In the genomic region with DNA sequence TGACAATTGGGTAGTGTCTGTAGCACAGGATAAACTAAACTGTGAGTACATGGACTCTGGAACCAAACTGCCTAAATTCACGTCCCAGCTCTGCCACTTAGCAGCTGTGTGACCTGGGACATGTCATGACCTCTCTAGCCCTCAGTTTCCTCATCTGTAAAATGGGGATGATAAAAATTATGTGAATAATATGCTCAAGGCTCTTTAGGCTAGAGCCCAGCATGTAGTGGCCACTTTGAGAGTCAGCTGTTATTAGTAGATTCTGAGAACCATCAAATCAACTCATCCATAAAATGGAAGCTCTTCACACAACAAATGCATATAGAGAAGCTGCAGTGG, we compare ENCODE assay signal across 17 cellular contexts.
DNase-seq lines count a peak whose midpoint lies in the region; ATAC-seq and TF ChIP-seq lines count a peak whose summit lies in the region.
"Had no signal": no experiment of that assay in that cellular context is flagged by ENCODE, and none has a peak within 500 bp of the region (broad histone marks: within the 10 kb centered on the region; RNA-seq: fewer than 3 reads in every experiment).

No MANE protein-coding gene starts in this region.

- no peaks in the 10 kb centered on the region for H3K27me3 Mint-ChIP-seq in activated naive CD8-positive, alpha-beta T cell
- no peaks in the 10 kb centered on the region for H3K27me3 Mint-ChIP-seq in activated naive CD8-positive, alpha-beta T cell treated with anti-CD3 and anti-CD28 coated beads for 36 hours
- H3K27me3 Mint-ChIP-seq in T-helper 17 cell = no peaks in the 10 kb centered on the region
- peaks cover 17% of the 10 kb centered on the region for H3K27me3 Mint-ChIP-seq in endothelial cell (ENCODE audit: unreplicated experiment)
- H3K27me3 Mint-ChIP-seq in nephron progenitor cell (ENCODE audit: low read depth, poor library complexity) = peaks cover 17% of the 10 kb centered on the region
- H3K27me3 Mint-ChIP-seq: CD4-positive, alpha-beta T cell had no signal

- H3K4me3 Mint-ChIP-seq in activated naive CD8-positive, alpha-beta T cell = no peak overlapping the region
- no peak overlapping the region for H3K4me3 Mint-ChIP-seq in activated naive CD8-positive, alpha-beta T cell treated with anti-CD3 and anti-CD28 coated beads for 36 hours
- no peak overlapping the region for H3K4me3 Mint-ChIP-seq in T-helper 17 cell
- H3K4me3 Mint-ChIP-seq in endothelial cell (ENCODE audit: unreplicated experiment) = peak overlapping the region; percentile 72
- H3K4me3 Mint-ChIP-seq in nephron progenitor cell = no peak overlapping the region
- H3K4me3 Mint-ChIP-seq: CD4-positive, alpha-beta T cell; H9 had no signal

- intact Hi-C loops in left colon (cut with DNase I, micrococcal nuclease) = no loop called here

- no peak for TF ChIP-seq CTCF in endothelial cell (IDR thresholded peaks at IDR 0.05; ENCODE audit: unreplicated experiment)
- TF ChIP-seq CTCF in nephron progenitor cell (IDR thresholded peaks at IDR 0.05) = no peak

- H3K27ac Mint-ChIP-seq in activated naive CD8-positive, alpha-beta T cell = peak overlapping the region; percentile 72
- H3K27ac Mint-ChIP-seq in activated naive CD8-positive, alpha-beta T cell treated with anti-CD3 and anti-CD28 coated beads for 36 hours = no peak overlapping the region
- H3K27ac Mint-ChIP-seq in T-helper 17 cell (peak overlapping the region; percentile 19), endothelial cell (ENCODE audit: unreplicated experiment) (no peak overlapping the region), nephron progenitor cell (peak overlapping the region; percentile 56)
- H3K27ac Mint-ChIP-seq: CD4-positive, alpha-beta T cell had no signal

- H3K9me3 ChIP-seq in T-helper 17 cell (ENCODE audit: control insufficient read depth, low read length, poor library complexity, severe bottlenecking) = no peaks in the 10 kb centered on the region

- no peaks in the 10 kb centered on the region for H3K9me3 Mint-ChIP-seq in activated naive CD8-positive, alpha-beta T cell (ENCODE audit: low read depth)
- H3K9me3 Mint-ChIP-seq in activated naive CD8-positive, alpha-beta T cell treated with anti-CD3 and anti-CD28 coated beads for 36 hours = no peaks in the 10 kb centered on the region
- no peaks in the 10 kb centered on the region for H3K9me3 Mint-ChIP-seq in endothelial cell (ENCODE audit: unreplicated experiment)
- peaks cover 8% of the 10 kb centered on the region for H3K9me3 Mint-ChIP-seq in nephron progenitor cell
- H3K9me3 Mint-ChIP-seq: CD4-positive, alpha-beta T cell had no signal

- H3K36me3 Mint-ChIP-seq in activated naive CD8-positive, alpha-beta T cell = peaks cover 29% of the 10 kb centered on the region
- peaks cover 33% of the 10 kb centered on the region for H3K36me3 Mint-ChIP-seq in activated naive CD8-positive, alpha-beta T cell treated with anti-CD3 and anti-CD28 coated beads for 36 hours
- H3K36me3 Mint-ChIP-seq in T-helper 17 cell (ENCODE audit: low read depth) = peaks cover 35% of the 10 kb centered on the region
- peaks cover 90% of the 10 kb centered on the region for H3K36me3 Mint-ChIP-seq in endothelial cell (ENCODE audit: low read depth, unreplicated experiment)
- no peaks in the 10 kb centered on the region for H3K36me3 Mint-ChIP-seq in nephron progenitor cell (ENCODE audit: low read depth)

- ATAC-seq in T-helper 17 cell = no peak
- no peak for ATAC-seq in left colon

- DNase-seq in activated naive CD8-positive, alpha-beta T cell treated with anti-CD3 and anti-CD28 coated beads for 36 hours = no peak
- DNase-seq in T-helper 17 cell = no peak
- no peak for DNase-seq in endothelial cell (ENCODE audit: low spot score)
- DNase-seq in nephron progenitor cell = no peak
- no peak for DNase-seq in SKM-1 treated with dmso at 0.1 percent for 144 hours (lab: John Stamatoyannopoulos, UW; ENCODE audit: unreplicated experiment)
- DNase-seq in left colon = no peak
- no peak for DNase-seq in LoVo (ENCODE audit: low spot score)
- DNase-seq: 8988T; C1 segment of cervical spinal cord; CD4-positive, alpha-beta T cell; COR-L47; DMS153; DMS79 treated with DMSO at 0.1 percent for 48 hours; EL; GM23248; H9 had no signal

- H3K4me1 Mint-ChIP-seq in activated naive CD8-positive, alpha-beta T cell (ENCODE audit: low read depth) = peaks cover 4% of the 10 kb centered on the region
- H3K4me1 Mint-ChIP-seq in activated naive CD8-positive, alpha-beta T cell treated with anti-CD3 and anti-CD28 coated beads for 36 hours = peaks cover 7% of the 10 kb centered on the region
- H3K4me1 Mint-ChIP-seq in T-helper 17 cell (peaks cover 29% of the 10 kb centered on the region), endothelial cell (ENCODE audit: unreplicated experiment) (peaks cover 4% of the 10 kb centered on the region), nephron progenitor cell (peaks cover 22% of the 10 kb centered on the region)

Comparison
In these comparisons a context has a peak if more than half of its experiments do, and no peak if none do; other contexts are left out.
1. H3K27ac Mint-ChIP-seq: peak in activated naive CD8-positive, alpha-beta T cell (single experiment), T-helper 17 cell (single experiment) and nephron progenitor cell (single experiment); none in activated naive CD8-positive, alpha-beta T cell treated with anti-CD3 and anti-CD28 coated beads for 36 hours (single experiment) and endothelial cell (single experiment).